ENCODE assay signal across 9 cellular contexts in the genomic region with DNA sequence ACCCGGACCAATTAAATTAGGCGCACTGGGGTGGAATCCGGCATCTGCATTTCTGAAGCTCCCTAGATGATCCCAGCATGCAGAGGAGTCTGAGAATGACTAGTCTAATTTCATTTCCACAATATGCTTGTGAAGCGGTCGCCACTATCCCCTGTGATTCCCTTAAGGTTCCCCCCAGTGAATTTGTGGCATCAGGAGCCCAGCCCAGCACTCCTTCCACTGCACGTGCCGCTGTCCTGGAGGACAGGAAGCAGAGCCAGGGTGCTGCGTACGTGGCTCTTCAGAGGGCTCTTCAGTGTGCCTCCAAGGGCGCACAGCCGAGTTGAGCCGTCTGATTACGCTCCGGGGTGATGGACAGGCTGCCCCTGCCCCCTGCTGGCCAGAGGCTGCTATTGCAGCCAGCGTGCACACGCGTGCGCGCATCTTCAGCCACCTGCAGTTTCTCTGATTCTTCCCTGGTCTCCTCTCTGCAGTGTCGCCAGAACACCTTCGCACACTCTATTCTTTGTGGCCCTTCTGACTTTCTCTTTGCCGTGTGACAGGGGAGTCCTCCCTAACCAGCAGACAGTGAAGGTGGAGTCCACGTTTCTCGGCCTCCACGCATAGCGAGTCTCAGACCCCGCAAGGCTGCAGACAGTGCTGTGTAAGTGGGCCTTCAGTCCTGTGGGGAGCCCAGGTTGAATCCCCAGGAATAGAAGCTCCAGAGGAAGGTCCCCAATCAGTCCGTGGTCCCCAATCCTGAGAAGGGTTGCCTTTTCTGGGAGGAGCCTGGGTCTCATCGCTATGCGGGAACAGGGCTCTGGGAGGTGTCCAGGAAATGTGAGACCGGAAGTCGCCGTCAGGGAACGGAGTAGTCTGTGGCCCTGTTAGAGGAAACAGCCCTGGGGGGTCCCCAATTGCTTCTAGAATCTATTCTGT. TPM values are rescaled to one million over a fixed set of nuclear protein-coding genes. Genes with fewer than 3 reads are reported as not detected.
DNase-seq lines count a peak whose midpoint lies in the region; ATAC-seq, FAIRE-seq and TF ChIP-seq lines count a peak whose summit lies in the region.
"Had no signal": no experiment of that assay in that cellular context is flagged by ENCODE, and none has a peak within 500 bp of the region (broad histone marks: within the 10 kb centered on the region; RNA-seq: fewer than 3 reads in every experiment).

No MANE protein-coding gene starts in this region.

- H4K20me1 ChIP-seq in H1 (replicated peaks in 1 of 2; ENCODE audit: control insufficient read depth in 1 of 2, insufficient read depth in 2 of 2, low read length in 2 of 2): no peaks in the 10 kb centered on the region

- peak; percentile 70 to 90 (median 78) for DNase-seq in CD8-positive, alpha-beta T cell
- DNase-seq in HS-27A (ENCODE audit: low read depth): peak; percentile 33
- peak; percentile 62 for DNase-seq in NCI-H82 treated with DMSO at 0.1 percent for 48 hours (lab: John Stamatoyannopoulos, UW; ENCODE audit: unreplicated experiment)
- peak; percentile 92 for DNase-seq in activated CD8-positive, alpha-beta memory T cell treated with anti-CD3 and anti-CD28 coated beads for 24 hours
- peak; percentile 82 to 90 for DNase-seq in H1 (ENCODE audit: low read depth in 1 of 2, low spot score in 2 of 2)
- peak; percentile 94 for DNase-seq in mesendoderm
- DNase-seq in stimulated activated CD8-positive, alpha-beta memory T cell treated with anti-CD3 and anti-CD28 coated beads, Interleukin-15, amount 100 ng/mL, for 48 hours (ENCODE audit: low read depth in 2 of 2): peak; percentile 72 to 74

- no peak overlapping the region for H2AK5ac ChIP-seq in H1 (ENCODE audit: low read depth, low read length)
- no peak overlapping the region for H2AK5ac ChIP-seq in mesendoderm (ENCODE audit: low read length)

- H2BK120ac ChIP-seq in H1 (replicated peaks; ENCODE audit: low read depth, low read length) (no peak overlapping the region), mesendoderm (ENCODE audit: low read depth, low read length) (no peak overlapping the region)

- 28% methylated on average over 34 of the region's 34 CpGs; no CpG with 5 or more reads in 1 of the 2 experiments for WGBS in H1 (ENCODE audit: extremely low coverage in 1 of 2, insufficient coverage in 1 of 2, insufficient read length in 1 of 2, insufficient replicate concordance in 2 of 2, low coverage in 1 of 2, low lambda C conversion rate in 2 of 2, missing lambda C conversion rate in 1 of 2), 2 experiments
- no CpG with 5 or more reads among the region's 34 CpGs for WGBS in mesendoderm (ENCODE audit: extremely low coverage, insufficient coverage, low lambda C conversion rate)

- peak; percentile 87 for FAIRE-seq in H1 (lab: Jason Lieb, UNC)
- FAIRE-seq: islet of Langerhans had no signal

- H3K4me3 ChIP-seq in CD8-positive, alpha-beta T cell (ENCODE audit: low read depth, low read length): peak overlapping the region; percentile 38
- H3K4me3 ChIP-seq in H1 (ENCODE audit: extremely low read depth in 1 of 4, insufficient read depth in 2 of 4, low read depth in 3 of 4, low read length in 4 of 4): peak overlapping the region in 2 of 4 experiments; percentile 16 to 47; a peak in 3 of 8 replicates
- H3K4me3 ChIP-seq in mesendoderm (ENCODE audit: low read length): no peak overlapping the region

- H3K23me2 ChIP-seq in H1 (ENCODE audit: low read depth, low read length): no peaks in the 10 kb centered on the region

- H3K4ac ChIP-seq in H1 (replicated peaks; ENCODE audit: insufficient read length, low read depth, low read length): no peak overlapping the region
- no peak overlapping the region for H3K4ac ChIP-seq in mesendoderm (ENCODE audit: low read depth, low read length)

- peak overlapping the region; percentile 1 to 70 for H3K4me2 ChIP-seq in H1 (ENCODE audit: insufficient read depth in 1 of 2, low read depth in 2 of 2, low read length in 2 of 2)
- H3K4me2 ChIP-seq in mesendoderm (ENCODE audit: low read length): peak overlapping the region; percentile 45

- H3K27ac ChIP-seq in CD8-positive, alpha-beta T cell (ENCODE audit: low read depth, low read length): no peak overlapping the region
- H3K27ac ChIP-seq in H1 (ENCODE audit: low read depth, low read length): no peak overlapping the region
- no peak overlapping the region for H3K27ac ChIP-seq in mesendoderm (ENCODE audit: low read depth, low read length)

- H3K18ac ChIP-seq in H1 (ENCODE audit: extremely low read depth, low read length) (no peak overlapping the region; the same call in 1 of the 2 replicates), mesendoderm (ENCODE audit: low read length) (peak overlapping the region; percentile 34)

- no peak overlapping the region for H3K23ac ChIP-seq in H1 (ENCODE audit: insufficient read length)
- no peak overlapping the region for H3K23ac ChIP-seq in mesendoderm (ENCODE audit: low read length)

- no peaks in the 10 kb centered on the region for H3K36me3 Mint-ChIP-seq in CD8-positive, alpha-beta T cell

- peak overlapping the region; percentile 71 for H3K27ac Mint-ChIP-seq in CD8-positive, alpha-beta T cell

- peak; percentile 99 for TF ChIP-seq CTCF in CD8-positive, alpha-beta T cell (IDR thresholded peaks at IDR 0.05)
- TF ChIP-seq CTCF in H1 (IDR thresholded peaks at IDR 0.05; ENCODE audit: control extremely low read depth in 1 of 3, insufficient read depth in 1 of 3, low read depth in 1 of 3, low read length in 3 of 3): peak; percentile 97 to 100 (median 100)

- peak overlapping the region; percentile 63 for H3K4me3 Mint-ChIP-seq in CD8-positive, alpha-beta T cell

- peaks cover 13% of the 10 kb centered on the region for H3K4me1 ChIP-seq in CD8-positive, alpha-beta T cell (ENCODE audit: insufficient read depth, low read length)
- H3K4me1 ChIP-seq in H1 (replicated peaks in 1 of 4; ENCODE audit: control insufficient read depth in 3 of 4, insufficient read depth in 4 of 4, low read length in 3 of 4) (peaks cover 0 to 13% (median 3%) of the 10 kb centered on the region in 4 experiments; a peak in 5 of 7 replicates), mesendoderm (ENCODE audit: control insufficient read depth, low read depth, low read length) (peaks cover 2% of the 10 kb centered on the region)

- no peaks in the 10 kb centered on the region for H3K36me3 ChIP-seq in CD8-positive, alpha-beta T cell (ENCODE audit: insufficient read depth, low read length)
- H3K36me3 ChIP-seq in H1 (ENCODE audit: control insufficient read depth in 2 of 4, insufficient read depth in 4 of 4, low read length in 3 of 4) (no peaks in the 10 kb centered on the region), mesendoderm (ENCODE audit: control insufficient read depth, insufficient read depth, low read length) (no peaks in the 10 kb centered on the region)

- H2BK15ac ChIP-seq in H1 (ENCODE audit: low read length): peak overlapping the region; percentile 73; the same call in 1 of the 2 replicates
- no peak overlapping the region for H2BK15ac ChIP-seq in mesendoderm (replicated peaks; ENCODE audit: low read depth)

- H4K5ac ChIP-seq in H1 (ENCODE audit: insufficient read length, low read depth, low read length): no peak overlapping the region
- H4K5ac ChIP-seq in mesendoderm (ENCODE audit: low read length): no peak overlapping the region

- H4K8ac ChIP-seq in H1 (ENCODE audit: extremely low read depth, insufficient read depth, low read length): peak overlapping the region; percentile 84; the same call in 1 of the 2 replicates
- no peak overlapping the region for H4K8ac ChIP-seq in mesendoderm (ENCODE audit: low read depth, low read length)

- POLR2A ChIA-PET in CD8-positive, alpha-beta T cell (lab: Charles Lee): interaction anchor here (2.9 kb wide), 1 partner anchor 15 kb away, joined by 15 read pairs; no protein-coding TSS in a partner anchor
- POLR2A ChIA-PET in H1 (lab: Charles Lee; ENCODE audit: partially characterized antibody): interaction anchor here (0.9 to 1.2 kb wide), 3 partner anchors 12 to 45 kb away, joined by 3 read pairs; a partner anchor contains a TSS

- peak overlapping the region; percentile 83 for H2AFZ ChIP-seq in H1 (ENCODE audit: low read length)

- H3K56ac ChIP-seq in H1 (replicated peaks; ENCODE audit: insufficient read length, low read depth, low read length) (no peak overlapping the region), mesendoderm (ENCODE audit: low read length) (peak overlapping the region; percentile 51)

- H3K27me3 ChIP-seq in CD8-positive, alpha-beta T cell (ENCODE audit: insufficient read depth, low read length): no peaks in the 10 kb centered on the region
- H3K27me3 ChIP-seq in H1 (replicated peaks in 1 of 4; ENCODE audit: control insufficient read depth in 3 of 4, extremely low read depth in 1 of 4, insufficient read depth in 3 of 4, low read length in 3 of 4): peaks cover 0 to 4% (median 2%) of the 10 kb centered on the region in 4 experiments; a peak in 1 of 7 replicates
- H3K27me3 ChIP-seq in mesendoderm (ENCODE audit: insufficient read depth, low read length, poor library complexity): no peaks in the 10 kb centered on the region

- peak overlapping the region; percentile 58 for H4K91ac ChIP-seq in H1 (replicated peaks; ENCODE audit: insufficient read length, low read length)

- intact Hi-C loops in CD8-positive, alpha-beta T cell (cut with DNase I, micrococcal nuclease): loop anchor here (1.0 to 5.0 kb wide), 8 partner anchors 13 to 313 kb away; a partner anchor contains a TSS

- H3K4me1 Mint-ChIP-seq in CD8-positive, alpha-beta T cell (ENCODE audit: low read depth): peaks cover 19% of the 10 kb centered on the region

- H2BK5ac ChIP-seq in H1 (ENCODE audit: low read depth, low read length) (no peak overlapping the region), mesendoderm (ENCODE audit: low read length) (no peak overlapping the region)

- H3K9ac ChIP-seq in H1 (replicated peaks in 1 of 4; ENCODE audit: extremely low read depth in 1 of 4, low read depth in 3 of 4, low read length in 3 of 4): no peak overlapping the region
- peak overlapping the region; percentile 22 for H3K9ac ChIP-seq in mesendoderm (ENCODE audit: low read length)

- no peaks in the 10 kb centered on the region for H3K9me3 ChIP-seq in CD8-positive, alpha-beta T cell (ENCODE audit: low read length)
- no peaks in the 10 kb centered on the region for H3K9me3 ChIP-seq in H1 (ENCODE audit: insufficient read depth in 2 of 2, low read depth in 1 of 2, low read length in 1 of 2)

- TF ChIP-seq EP300 in H1 (IDR thresholded peaks at IDR 0.05; ENCODE audit: borderline replicate concordance in 1 of 2, low read depth in 2 of 2, low read length in 2 of 2): no peak

- H2BK12ac ChIP-seq in H1 (ENCODE audit: low read depth, low read length): peak overlapping the region; percentile 91

- TF ChIP-seq RAD21 in H1 (IDR thresholded peaks at IDR 0.05 in 1 of 2, conservative IDR thresholded peaks at IDR 0.05 in 1 of 2; ENCODE audit: low read depth in 2 of 2, low read length in 2 of 2): peak; percentile 95 to 96

- no peak overlapping the region for H2BK20ac ChIP-seq in H1 (ENCODE audit: low read length)

- H3K27me3 Mint-ChIP-seq in CD8-positive, alpha-beta T cell (ENCODE audit: low read depth): peaks cover 4% of the 10 kb centered on the region

- H3K14ac ChIP-seq in H1 (ENCODE audit: insufficient read length): no peak overlapping the region

- CTCF ChIA-PET in CD8-positive, alpha-beta T cell (lab: Charles Lee): interaction anchor here (0.6 to 7.4 kb wide), 25 partner anchors 9 to 290 kb away, joined by 3 to 76 read pairs (median 4); a partner anchor contains a TSS
- CTCF ChIA-PET in H1 (lab: Charles Lee; ENCODE audit: partially characterized antibody): interaction anchor here (0.6 to 6.8 kb wide), 47 partner anchors 11 to 377 kb away, joined by 3 to 97 read pairs (median 4); a partner anchor contains a TSS

- H3K79me2 ChIP-seq in H1 (ENCODE audit: control insufficient read depth in 1 of 2, insufficient read depth in 2 of 2, low read length in 2 of 2) (no peaks in the 10 kb centered on the region), mesendoderm (ENCODE audit: control insufficient read depth, insufficient read depth, low read length) (no peaks in the 10 kb centered on the region)

- H3K79me1 ChIP-seq in H1 (ENCODE audit: low read depth, low read length) (no peaks in the 10 kb centered on the region), mesendoderm (ENCODE audit: low read length) (no peaks in the 10 kb centered on the region)

- TF ChIP-seq POLR2A in H1 (IDR thresholded peaks at IDR 0.05; ENCODE audit: control extremely low read depth in 1 of 2, low read depth in 2 of 2, low read length in 2 of 2): peak in 1 of 2 experiments; percentile 59; a peak in 2 of 3 replicates

- no peaks in the 10 kb centered on the region for H3K9me3 Mint-ChIP-seq in CD8-positive, alpha-beta T cell

- ATAC-seq in CD8-positive, alpha-beta T cell: peak; percentile 100
- peak; percentile 82 for ATAC-seq in GM19467 (IDR thresholded peaks at IDR 0.05; ENCODE audit: unreplicated experiment)

RNA-seq across cellular contexts. Expression of a gene that starts 16.5 kb away (rescaled TPM):
- total RNA-seq in CD8-positive, alpha-beta T cell: not detected
- not detected in 2 replicates for total RNA-seq in H1 (2021; fragmentation: NEBNext Ultra II Directional; extraction: Animal tissue kit (Norgen Biotek cat#: 25700))
- polyA plus RNA-seq in H1 (2011; rRNA removed): not detected in 2 replicates
- not detected for polyA plus RNA-seq in H1 (2011; cell fraction: cytosol; rRNA removed)
- not detected for polyA plus RNA-seq in H1 (2011; cell fraction: nucleus; rRNA removed)
- not detected in 4 replicates for polyA plus RNA-seq in H1 (2012, experiment 1 of 2)
- not detected for polyA plus RNA-seq in H1 (2012, experiment 2 of 2)
- not detected for polyA plus RNA-seq in H1 (2013, experiment 1 of 2)
- polyA plus RNA-seq in H1 (2013, experiment 2 of 2): not detected
- polyA minus RNA-seq in H1 (2011; rRNA and poly(A)+ RNA removed): not detected in 2 replicates
- not detected for polyA minus RNA-seq in H1 (2011; cell fraction: cytosol; rRNA and poly(A)+ RNA removed)
- not detected for polyA minus RNA-seq in H1 (2011; cell fraction: nucleus; rRNA and poly(A)+ RNA removed)
- polyA plus RNA-seq in mesendoderm (2013, experiment 1 of 2): not detected
- not detected for polyA plus RNA-seq in mesendoderm (2013, experiment 2 of 2)

RNA-seq across cellular contexts. Expression of a gene that starts 32.4 kb away (rescaled TPM):
- under 1 TPM in 1 of 2 experiments, not detected in 1; 0.42 TPM for total RNA-seq in CD8-positive, alpha-beta T cell
- total RNA-seq in H1 (2021; fragmentation: NEBNext Ultra II Directional; extraction: Animal tissue kit (Norgen Biotek cat#: 25700)): not detected in 2 replicates
- not detected in 2 replicates for polyA plus RNA-seq in H1 (2011; rRNA removed)
- polyA plus RNA-seq in H1 (2011; cell fraction: cytosol; rRNA removed): not detected
- not detected for polyA plus RNA-seq in H1 (2011; cell fraction: nucleus; rRNA removed)
- not detected in 4 replicates for polyA plus RNA-seq in H1 (2012, experiment 1 of 2)
- polyA plus RNA-seq in H1 (2012, experiment 2 of 2): not detected
- not detected for polyA plus RNA-seq in H1 (2013, experiment 1 of 2)
- not detected for polyA plus RNA-seq in H1 (2013, experiment 2 of 2)
- not detected in 2 replicates for polyA minus RNA-seq in H1 (2011; rRNA and poly(A)+ RNA removed)
- not detected for polyA minus RNA-seq in H1 (2011; cell fraction: cytosol; rRNA and poly(A)+ RNA removed)
- polyA minus RNA-seq in H1 (2011; cell fraction: nucleus; rRNA and poly(A)+ RNA removed): not detected
- 0.03 TPM for polyA plus RNA-seq in mesendoderm (2013, experiment 1 of 2)
- 0.07 TPM for polyA plus RNA-seq in mesendoderm (2013, experiment 2 of 2)

Comparison
In these comparisons a context has a peak if more than half of its experiments do, and no peak if none do; other contexts are left out.
1. DNase-seq: peak in every context shown above with its lines; median percentile 94 in mesendoderm; 92 in activated CD8-positive, alpha-beta memory T cell treated with anti-CD3 and anti-CD28 coated beads for 24 hours; 86 in H1; 78 in CD8-positive, alpha-beta T cell; 73 in stimulated activated CD8-positive, alpha-beta memory T cell treated with anti-CD3 and anti-CD28 coated beads, Interleukin-15, amount 100 ng/mL, for 48 hours; 62 in NCI-H82 treated with DMSO at 0.1 percent for 48 hours; 33 in HS-27A.